Comparison of ENCODE assay signal across 12 cellular contexts in the genomic region with DNA sequence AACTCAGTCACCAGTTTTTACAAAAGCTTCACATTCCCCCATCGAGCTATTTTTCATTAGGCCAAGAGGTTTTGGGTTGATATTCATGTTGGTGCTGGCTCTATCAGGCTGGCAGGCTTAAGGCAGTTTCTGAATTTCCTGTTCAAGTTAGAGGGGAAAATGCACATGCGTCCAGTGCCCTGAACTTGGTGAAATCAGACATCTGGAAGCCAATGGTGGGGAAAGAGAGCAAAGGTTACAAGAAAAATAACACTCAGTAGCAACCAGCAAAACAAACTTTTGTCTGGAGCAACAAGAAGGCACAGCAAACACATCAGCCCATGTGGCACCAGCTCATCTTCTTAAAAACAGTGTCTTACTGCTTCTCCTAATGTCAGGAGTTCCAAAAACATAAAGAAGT.
DNase-seq lines count a peak whose midpoint lies in the region; ATAC-seq and TF ChIP-seq lines count a peak whose summit lies in the region.
"Had no signal": no experiment of that assay in that cellular context is flagged by ENCODE, and none has a peak within 500 bp of the region (broad histone marks: within the 10 kb centered on the region; RNA-seq: fewer than 3 reads in every experiment).

No MANE protein-coding gene starts in this region.

- peaks cover 2% of the 10 kb centered on the region for H3K36me3 Mint-ChIP-seq in T-helper 17 cell (ENCODE audit: low read depth)
- H3K36me3 Mint-ChIP-seq: activated naive CD8-positive, alpha-beta T cell treated with anti-CD3 and anti-CD28 coated beads for 36 hours; stimulated activated effector memory CD8-positive, alpha-beta T cell treated with anti-CD3 and anti-CD28 coated beads, Interleukin-12 subunit alpha, Interleukin-12 subunit beta, amount 100 ng/mL, for 72 hours had no signal

- no peak overlapping the region for H3K27ac Mint-ChIP-seq in T-helper 17 cell
- H3K27ac Mint-ChIP-seq: activated naive CD8-positive, alpha-beta T cell treated with anti-CD3 and anti-CD28 coated beads for 36 hours; stimulated activated effector memory CD8-positive, alpha-beta T cell treated with anti-CD3 and anti-CD28 coated beads, Interleukin-12 subunit alpha, Interleukin-12 subunit beta, amount 100 ng/mL, for 72 hours had no signal

- TF ChIP-seq CTCF in HFF-Myc (IDR thresholded peaks at IDR 0.05; ENCODE audit: low read depth, low read length, missing control alignments) (no peak), astrocyte of the spinal cord (IDR thresholded peaks at IDR 0.05; ENCODE audit: low read depth, low read length) (no peak)

- H3K9me3 ChIP-seq in T-helper 17 cell (ENCODE audit: control insufficient read depth, low read length, poor library complexity, severe bottlenecking), result no peaks in the 10 kb centered on the region

- H3K4me3 ChIP-seq in HFF-Myc (replicated peaks; ENCODE audit: low read depth, low read length) (no peak overlapping the region), astrocyte of the spinal cord (ENCODE audit: low read depth, low read length) (no peak overlapping the region)

- in situ Hi-C loops in astrocyte of the spinal cord (cut with HindIII; ENCODE audit: low sequenced_read_pairs), result no loop called here

- DNase-seq in HFF-Myc (ENCODE audit: extremely low read depth, low read depth) (peak; percentile 67), astrocyte of the spinal cord (ENCODE audit: low read depth, low spot score) (peak; percentile 72), glomerular visceral epithelial cell (ENCODE audit: extremely low spot score) (peak; percentile 62), renal cortical epithelial cell (ENCODE audit: low read depth) (peak; percentile 90), AG08396 (ENCODE audit: low spot score) (no peak), NCI-H345 treated with DMSO at 0.1 percent for 48 hours (lab: John Stamatoyannopoulos, UW; ENCODE audit: unreplicated experiment) (no peak), T-helper 17 cell (no peak), medulla oblongata (ENCODE audit: extremely low spot score) (no peak)
- DNase-seq: activated naive CD8-positive, alpha-beta T cell treated with anti-CD3 and anti-CD28 coated beads for 36 hours; effector memory CD4-positive, alpha-beta T cell; NCI-H146 had no signal

- no peak for ATAC-seq in T-helper 17 cell
- ATAC-seq: stimulated activated effector memory CD8-positive, alpha-beta T cell treated with anti-CD3 and anti-CD28 coated beads, Interleukin-12 subunit alpha, Interleukin-12 subunit beta, amount 100 ng/mL, for 72 hours had no signal

- peaks cover 46% of the 10 kb centered on the region for H3K27me3 Mint-ChIP-seq in T-helper 17 cell

- no peaks in the 10 kb centered on the region for H3K4me1 Mint-ChIP-seq in T-helper 17 cell
- H3K4me1 Mint-ChIP-seq: activated naive CD8-positive, alpha-beta T cell treated with anti-CD3 and anti-CD28 coated beads for 36 hours; stimulated activated effector memory CD8-positive, alpha-beta T cell treated with anti-CD3 and anti-CD28 coated beads, Interleukin-12 subunit alpha, Interleukin-12 subunit beta, amount 100 ng/mL, for 72 hours had no signal

- no peak overlapping the region for H3K4me3 Mint-ChIP-seq in T-helper 17 cell
- H3K4me3 Mint-ChIP-seq: activated naive CD8-positive, alpha-beta T cell treated with anti-CD3 and anti-CD28 coated beads for 36 hours; stimulated activated effector memory CD8-positive, alpha-beta T cell treated with anti-CD3 and anti-CD28 coated beads, Interleukin-12 subunit alpha, Interleukin-12 subunit beta, amount 100 ng/mL, for 72 hours had no signal

Comparison
In these comparisons a context has a peak if more than half of its experiments do, and no peak if none do; other contexts are left out.
1. DNase-seq: peak in HFF-Myc (single experiment), astrocyte of the spinal cord (single experiment), glomerular visceral epithelial cell (single experiment) and renal cortical epithelial cell (single experiment); none in AG08396 (single experiment), NCI-H345 treated with DMSO at 0.1 percent for 48 hours (single experiment), T-helper 17 cell (0 of 3) and medulla oblongata (single experiment).